In the genomic region with DNA sequence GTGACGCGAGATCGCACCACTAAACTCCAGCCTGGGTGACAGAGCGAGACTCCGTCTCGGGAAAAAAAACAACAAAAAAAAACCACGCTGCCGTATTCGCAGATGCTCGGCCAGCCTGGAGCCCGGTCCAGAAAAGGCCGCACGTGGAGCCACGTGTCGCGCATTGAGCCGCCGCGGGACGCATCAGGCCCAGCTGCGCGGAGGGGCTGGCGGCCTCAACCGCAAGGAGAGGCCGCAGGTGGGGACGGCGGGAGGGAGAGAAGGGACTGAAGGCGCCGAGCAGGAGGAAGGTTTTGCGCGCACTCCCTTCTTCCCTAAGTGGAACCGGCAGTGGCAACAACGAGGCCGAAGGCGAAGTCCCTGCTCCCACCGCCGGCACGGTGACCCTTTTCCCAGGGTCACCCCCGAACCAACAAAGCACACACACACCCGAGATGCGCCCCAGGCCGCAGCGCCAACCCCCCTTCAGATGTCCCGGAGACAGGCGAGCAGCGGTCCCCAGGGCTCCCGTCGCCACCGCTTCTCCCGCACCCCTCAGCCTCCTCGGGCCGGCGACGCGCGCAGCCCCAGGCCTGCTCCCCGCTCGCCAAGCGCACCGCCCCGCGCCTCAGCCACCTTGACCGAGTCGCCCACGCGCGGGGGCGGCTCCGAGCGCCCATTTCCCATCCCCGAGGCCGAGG, we compare ENCODE assay signal across 12 cellular contexts. TPM values are rescaled to one million over a fixed set of nuclear protein-coding genes. Genes with fewer than 3 reads are reported as not detected.
DNase-seq lines count a peak whose midpoint lies in the region; ATAC-seq and TF ChIP-seq lines count a peak whose summit lies in the region.
"Had no signal": no experiment of that assay in that cellular context is flagged by ENCODE, and none has a peak within 500 bp of the region (broad histone marks: within the 10 kb centered on the region; RNA-seq: fewer than 3 reads in every experiment).

No MANE protein-coding gene starts in this region.

- H3K36me3 ChIP-seq in RWPE2 (ENCODE audit: low read depth) (no peaks in the 10 kb centered on the region; the same call in 1 of the 2 replicates), esophagus muscularis mucosa (peaks cover 0 to 4% (median 0%) of the 10 kb centered on the region in 4 donors)
- H3K36me3 ChIP-seq: colonic mucosa, gastroesophageal sphincter had no signal

- no peak for TF ChIP-seq EP300 in esophagus muscularis mucosa (IDR thresholded peaks at IDR 0.05)

- no peak for DNase-seq in T-helper 2 cell treated with Interferon-gamma antibody and Interleukin-4, amounts not matched to agents 5 μg/mL and 100 μg/mL, for 36 hours (ENCODE audit: low spot score)
- DNase-seq in T-helper 2 cell, result no peak
- peak; percentile 86 for DNase-seq in RWPE2 (ENCODE audit: low spot score)
- no peak for DNase-seq in esophagus muscularis mucosa (ENCODE audit: extremely low spot score)
- DNase-seq in stimulated activated CD4-positive, alpha-beta T cell treated with anti-CD3 and anti-CD28 coated beads, Interleukin-4, amount 100 ng/mL, for 1 hour, result no peak
- DNase-seq: DND-41, NCI-H2171 had no signal

- peak overlapping the region; percentile 52 for H3K4me3 Mint-ChIP-seq in T-helper 2 cell treated with Interferon-gamma antibody and Interleukin-4, amounts not matched to agents 5 μg/mL and 100 μg/mL, for 36 hours

- H3K4me1 ChIP-seq in RWPE2 (ENCODE audit: insufficient read depth, poor library complexity, severe bottlenecking) (peaks cover 16% of the 10 kb centered on the region), esophagus muscularis mucosa (peaks cover 18 to 36% (median 26%) of the 10 kb centered on the region in 4 donors)
- H3K4me1 ChIP-seq: colonic mucosa had no signal

- no peak for TF ChIP-seq POLR2A in esophagus muscularis mucosa (IDR thresholded peaks at IDR 0.05; ENCODE audit: low read depth)

- intact Hi-C loops in esophagus muscularis mucosa (cut with DNase I), result no loop called here

- TF ChIP-seq CTCF in RWPE2 (IDR thresholded peaks at IDR 0.05; ENCODE audit: poor library complexity, severe bottlenecking), result no peak
- no peak for TF ChIP-seq CTCF in esophagus muscularis mucosa (IDR thresholded peaks at IDR 0.05)

- H3K27ac ChIP-seq in RWPE2 (ENCODE audit: poor library complexity, severe bottlenecking) (no peak overlapping the region), esophagus muscularis mucosa (replicated peaks in 1 of 4) (peak overlapping the region in 1 of 4 donors; percentile 81), skin epidermis (peak overlapping the region in 3 of 21 experiments; percentile 36 to 61 (median 51))
- H3K27ac ChIP-seq: colonic mucosa had no signal

- H3K4me1 Mint-ChIP-seq in T-helper 2 cell treated with Interferon-gamma antibody and Interleukin-4, amounts not matched to agents 5 μg/mL and 100 μg/mL, for 36 hours (ENCODE audit: low read depth), result peaks cover 20% of the 10 kb centered on the region

- no peaks in the 10 kb centered on the region for H3K27me3 Mint-ChIP-seq in T-helper 2 cell treated with Interferon-gamma antibody and Interleukin-4, amounts not matched to agents 5 μg/mL and 100 μg/mL, for 36 hours (ENCODE audit: low read depth)

- 84% methylated on average over 53 of the region's 72 CpGs for WGBS in esophagus muscularis mucosa

- H3K9me3 Mint-ChIP-seq in T-helper 2 cell treated with Interferon-gamma antibody and Interleukin-4, amounts not matched to agents 5 μg/mL and 100 μg/mL, for 36 hours, result no peaks in the 10 kb centered on the region

- H3K36me3 Mint-ChIP-seq in T-helper 2 cell treated with Interferon-gamma antibody and Interleukin-4, amounts not matched to agents 5 μg/mL and 100 μg/mL, for 36 hours (ENCODE audit: low read depth), result peaks cover 12% of the 10 kb centered on the region

- no peak for ATAC-seq in RWPE2 (ENCODE audit: low read depth)
- no peak for ATAC-seq in GM21737 (IDR thresholded peaks at IDR 0.05; ENCODE audit: unreplicated experiment)
- ATAC-seq in GM21367 (IDR thresholded peaks at IDR 0.05; ENCODE audit: unreplicated experiment), result no peak

- H3K4me3 ChIP-seq in RWPE2 (ENCODE audit: severe bottlenecking) (peak overlapping the region; percentile 59), esophagus muscularis mucosa (peak overlapping the region; percentile 64 to 89 (median 78)), skin epidermis (peak overlapping the region; percentile 49 to 71 (median 63))

- H3K9me3 ChIP-seq in RWPE2 (ENCODE audit: severe bottlenecking) (no peaks in the 10 kb centered on the region), esophagus muscularis mucosa (no peaks in the 10 kb centered on the region)
- H3K9me3 ChIP-seq: colonic mucosa, gastroesophageal sphincter had no signal

- H3K27me3 ChIP-seq in RWPE2 (ENCODE audit: insufficient read depth, poor library complexity, severe bottlenecking) (no peaks in the 10 kb centered on the region), esophagus muscularis mucosa (no peaks in the 10 kb centered on the region)
- H3K27me3 ChIP-seq: colonic mucosa, gastroesophageal sphincter had no signal

- peak overlapping the region; percentile 41 for H3K27ac Mint-ChIP-seq in T-helper 2 cell treated with Interferon-gamma antibody and Interleukin-4, amounts not matched to agents 5 μg/mL and 100 μg/mL, for 36 hours

RNA-seq across cellular contexts. Expression of gene SYCP2, which starts 0.7 kb away (rescaled TPM):
- 1 to 10 TPM in 2 of 4 donors, under 1 TPM in 2; 0.52 to 3.5 (median 1.0) TPM for total RNA-seq in esophagus muscularis mucosa

RNA-seq across cellular contexts. Expression of gene PPP1R3D, which starts 7.3 kb away (rescaled TPM):
- 10 to 100 TPM in 3 of 4 donors, 1 to 10 TPM in 1; 7.9 to 18.1 (median 11.4) TPM for total RNA-seq in esophagus muscularis mucosa

RNA-seq across cellular contexts. Expression of gene FAM217B, which starts 7.4 kb away (rescaled TPM):
- total RNA-seq in esophagus muscularis mucosa, result 10 to 100 TPM in 2 of 4 donors, 1 to 10 TPM in 2; 6.0 to 14.1 (median 9.0) TPM

RNA-seq across cellular contexts. Expression of gene CDH26, which starts 25.5 kb away (rescaled TPM):
- 1 to 10 TPM in 1 of 4 donors, under 1 TPM in 3; 0.39 to 1.3 (median 0.82) TPM for total RNA-seq in esophagus muscularis mucosa
